ENCODE assay signal across 15 cellular contexts in genomic region chr10:94035982-94036663, GRCh38. TPM values are rescaled to one million over a fixed set of nuclear protein-coding genes. Genes with fewer than 3 reads are reported as not detected.
DNase-seq lines count a peak whose midpoint lies in the region; ATAC-seq, FAIRE-seq and TF ChIP-seq lines count a peak whose summit lies in the region.
"Had no signal": no experiment of that assay in that cellular context is flagged by ENCODE, and none has a peak within 500 bp of the region (broad histone marks: within the 10 kb centered on the region; RNA-seq: fewer than 3 reads in every experiment).

No MANE protein-coding gene starts in this region.

- no peak overlapping the region for H3K56ac ChIP-seq in IMR-90 (ENCODE audit: extremely low read depth, insufficient read depth, low read length)

- H2BK120ac ChIP-seq in IMR-90 (ENCODE audit: low read depth, low read length) = no peak overlapping the region

- H3K27ac ChIP-seq in A549 (peak overlapping the region; percentile 87 to 91), IMR-90 (ENCODE audit: insufficient read depth, low read length) (no peak overlapping the region), WERI-Rb-1 (no peak overlapping the region)
- H3K27ac ChIP-seq: C4-2B had no signal

- H2BK20ac ChIP-seq in IMR-90 (ENCODE audit: low read depth, low read length) = no peak overlapping the region

- H3K9ac ChIP-seq in IMR-90 (ENCODE audit: low read depth, low read length) = no peak overlapping the region

- BruUV-seq in IMR-90 (replicated peaks; lab: Mats Ljungman, UMichigan) = no TSS peak

- TF ChIP-seq POLR2A in A549 (IDR thresholded peaks at IDR 0.05; ENCODE audit: low read length) (no peak), IMR-90 (IDR thresholded peaks at IDR 0.05; ENCODE audit: low read depth, low read length) (no peak)

- no peaks in the 10 kb centered on the region for H3K27me3 Mint-ChIP-seq in nephron progenitor cell (ENCODE audit: low read depth, poor library complexity)

- H3K27ac Mint-ChIP-seq in nephron progenitor cell = peak overlapping the region; percentile 74

- H4K5ac ChIP-seq in IMR-90 (ENCODE audit: low read depth, low read length) = no peak overlapping the region

- in situ Hi-C loops in IMR-90 (cut with MboI; ENCODE audit: low sequenced_read_pairs) = no loop called here

- H2AFZ ChIP-seq in IMR-90 (replicated peaks; ENCODE audit: low read length, poor library complexity) = no peak overlapping the region

- H3K27me3 ChIP-seq in IMR-90 (ENCODE audit: control insufficient read depth, insufficient read depth, low read length) (no peaks in the 10 kb centered on the region), WERI-Rb-1 (ENCODE audit: insufficient read depth, low read depth, severe bottlenecking) (no peaks in the 10 kb centered on the region)

- no peak for ATAC-seq in A549
- peak; percentile 24; the same call in 1 of the 2 replicates for ATAC-seq in IMR-90 (ENCODE audit: low read depth)

- FAIRE-seq in A549 (lab: Jason Lieb, UNC) = peak; percentile 13
- FAIRE-seq: A204.1, GM19239 had no signal

- no peaks in the 10 kb centered on the region for H4K20me1 ChIP-seq in IMR-90 (ENCODE audit: insufficient read depth, low read length)

- H3K4me3 ChIP-seq in A549 (no peak overlapping the region), IMR-90 (ENCODE audit: insufficient read depth, low read depth, low read length) (no peak overlapping the region), WERI-Rb-1 (ENCODE audit: low read depth, low read length) (no peak overlapping the region)

- no peak overlapping the region for H3K18ac ChIP-seq in IMR-90 (ENCODE audit: low read depth, low read length)

- H3K4ac ChIP-seq in IMR-90 (ENCODE audit: low read depth, low read length) = no peak overlapping the region

- DNase-seq in A549 (ENCODE audit: low read depth in 1 of 2, low spot score in 1 of 2) (no peak), IMR-90 (no peak), NCI-H82 treated with DMSO at 0.1 percent for 48 hours (lab: John Stamatoyannopoulos, UW; ENCODE audit: unreplicated experiment) (peak; percentile 23), nephron progenitor cell (no peak), WERI-Rb-1 (no peak), nucleus accumbens (lab: John Stamatoyannopoulos, UW) (no peak), NCI-H774 (lab: John Stamatoyannopoulos, UW) (no peak)
- DNase-seq: NCI-H1105, NCI-H1930, NCI-H2171 treated with DMSO at 0.1 percent for 48 hours, NCI-H510A, SHP77 treated with DMSO at 0.1 percent for 48 hours had no signal

- H3K9me1 ChIP-seq in IMR-90 (ENCODE audit: insufficient read depth, low read length) = 0 out of 2 replicates have a peak, but pooled peaks cover 3% of the 10 kb centered on the region

- TF ChIP-seq CTCF in A549 (IDR thresholded peaks at IDR 0.05) (no peak), IMR-90 (conservative IDR thresholded peaks at IDR 0.05; ENCODE audit: low read depth, low read length) (no peak), nephron progenitor cell (IDR thresholded peaks at IDR 0.05) (no peak), WERI-Rb-1 (IDR thresholded peaks at IDR 0.05; ENCODE audit: low read depth, low read length) (no peak)

- H3K4me2 ChIP-seq in A549 (peak overlapping the region; percentile 68), IMR-90 (ENCODE audit: low read depth, low read length) (no peak overlapping the region)

- H3K14ac ChIP-seq in IMR-90 (replicated peaks; ENCODE audit: low read depth, low read length) = no peak overlapping the region

- no peak overlapping the region for H4K8ac ChIP-seq in IMR-90 (ENCODE audit: low read depth in 2 of 2, low read length in 2 of 2)

- no peak overlapping the region for H4K91ac ChIP-seq in IMR-90 (ENCODE audit: insufficient read depth, low read depth, low read length)

- no peaks in the 10 kb centered on the region for H3K79me1 ChIP-seq in IMR-90 (ENCODE audit: low read depth in 1 of 2, low read length in 2 of 2)

- H3K36me3 Mint-ChIP-seq in nephron progenitor cell (ENCODE audit: low read depth) = peaks cover 10% of the 10 kb centered on the region

- TF ChIP-seq RAD21 in A549 (conservative IDR thresholded peaks at IDR 0.05 in 1 of 2, IDR thresholded peaks at IDR 0.05 in 1 of 2) = no peak
- no peak for TF ChIP-seq RAD21 in IMR-90 (IDR thresholded peaks at IDR 0.05; ENCODE audit: low read length)

- no peak overlapping the region for H3K23ac ChIP-seq in IMR-90 (ENCODE audit: low read depth, low read length)

- H3K4me3 Mint-ChIP-seq in nephron progenitor cell = peak overlapping the region; percentile 45

- TF ChIP-seq EP300 in A549 (IDR thresholded peaks at IDR 0.05) = no peak

- H3K9me3 ChIP-seq in A549 (peaks cover 11% of the 10 kb centered on the region; the same call in 2 of the 3 replicates), IMR-90 (ENCODE audit: control insufficient read depth, insufficient read depth, low read length) (0 out of 2 replicates have a peak, but pooled peaks cover under 1% of the 10 kb centered on the region), WERI-Rb-1 (ENCODE audit: severe bottlenecking) (no peaks in the 10 kb centered on the region)

- no peak overlapping the region for H2BK5ac ChIP-seq in IMR-90 (ENCODE audit: low read depth, low read length, poor library complexity, severe bottlenecking)

- peaks cover 21% of the 10 kb centered on the region for H3K9me3 Mint-ChIP-seq in nephron progenitor cell

- CTCF ChIA-PET in A549 (lab: Yijun Ruan, JAX) = interaction anchor here (1.0 to 1.8 kb wide), 2 partner anchors 10 to 119 kb away, joined by 3 to 4 read pairs; no protein-coding TSS in a partner anchor
- CTCF ChIA-PET in IMR-90 (lab: Yijun Ruan, JAX) = no interaction called here

- intact Hi-C loops in IMR-90 (cut with micrococcal nuclease) = no loop called here

- POLR2A ChIA-PET in A549 (lab: Yijun Ruan, JAX) (no interaction called here), IMR-90 (lab: Charles Lee; ENCODE audit: unreplicated experiment) (no interaction called here)

- no peaks in the 10 kb centered on the region for H3K36me3 ChIP-seq in IMR-90 (ENCODE audit: control insufficient read depth, insufficient read depth, low read length)
- no peaks in the 10 kb centered on the region; the same call in 1 of the 2 replicates for H3K36me3 ChIP-seq in WERI-Rb-1

- no peak overlapping the region for H2BK15ac ChIP-seq in IMR-90 (ENCODE audit: low read depth, low read length)

- H2AK9ac ChIP-seq in IMR-90 (replicated peaks; ENCODE audit: low read depth, low read length, poor library complexity) = no peak overlapping the region

- dilution Hi-C loops in IMR-90 (cut with HindIII; ENCODE audit: low sequenced_read_pairs, unreplicated experiment) = no loop called here

- H3K4me1 Mint-ChIP-seq in nephron progenitor cell = peaks cover 50% of the 10 kb centered on the region

- H3K4me1 ChIP-seq in A549 (peaks cover 66% of the 10 kb centered on the region), IMR-90 (ENCODE audit: control insufficient read depth, insufficient read depth, low read length) (peaks cover under 1% of the 10 kb centered on the region; the same call in 1 of the 2 replicates)

- 73% methylated on average over 3 of the region's 3 CpGs for WGBS in A549 (ENCODE audit: missing lambda C conversion rate)
- no CpG with 5 or more reads among the region's 3 CpGs for WGBS in IMR-90 (ENCODE audit: extremely low coverage in 2 of 2, insufficient read length in 1 of 2), 2 experiments

- H2AK5ac ChIP-seq in IMR-90 (ENCODE audit: low read depth, low read length) = no peak overlapping the region

TF ChIP-seq in A549, 52 proteins besides CTCF, POLR2A, EP300 and RAD21 (continues in another document):
- TF ChIP-seq KDM1A (IDR thresholded peaks at IDR 0.05; ENCODE audit: low read depth) (no peak), FOSL2 (IDR thresholded peaks at IDR 0.05) (no peak), FOSL2 (CRISPR knock-in tag; IDR thresholded peaks at IDR 0.05) (no peak), PBX3 (IDR thresholded peaks at IDR 0.05) (no peak), JUNB (IDR thresholded peaks at IDR 0.05) (no peak)

TF ChIP-seq in IMR-90, 13 proteins besides CTCF, POLR2A, EP300 and RAD21:
- TF ChIP-seq NFE2L2 (IDR thresholded peaks at IDR 0.05; ENCODE audit: low read depth, low read length) (no peak), MAFK (IDR thresholded peaks at IDR 0.05; ENCODE audit: low read depth, low read length) (no peak), RCOR1 (IDR thresholded peaks at IDR 0.05; ENCODE audit: insufficient replicate concordance, low read length) (no peak)
- TF ChIP-seq, protein P1, sequence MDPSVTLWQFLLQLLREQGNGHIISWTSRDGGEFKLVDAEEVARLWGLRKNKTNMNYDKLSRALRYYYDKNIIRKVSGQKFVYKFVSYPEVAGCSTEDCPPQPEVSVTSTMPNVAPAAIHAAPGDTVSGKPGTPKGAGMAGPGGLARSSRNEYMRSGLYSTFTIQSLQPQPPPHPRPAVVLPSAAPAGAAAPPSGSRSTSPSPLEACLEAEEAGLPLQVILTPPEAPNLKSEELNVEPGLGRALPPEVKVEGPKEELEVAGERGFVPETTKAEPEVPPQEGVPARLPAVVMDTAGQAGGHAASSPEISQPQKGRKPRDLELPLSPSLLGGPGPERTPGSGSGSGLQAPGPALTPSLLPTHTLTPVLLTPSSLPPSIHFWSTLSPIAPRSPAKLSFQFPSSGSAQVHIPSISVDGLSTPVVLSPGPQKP (IDR thresholded peaks at IDR 0.05; ENCODE audit: borderline replicate concordance, low read depth, low read length) = no peak

RNA-seq across cellular contexts. Expression of gene PLCE1, which starts 42.4 kb away (rescaled TPM):
- polyA plus RNA-seq in A549 (2011; rRNA removed) (18.2 and 20.7 TPM in 2 replicates), A549 (2017; fragmentation: RNase III; extraction: RNeasy Plus Mini Kit Qiagen cat#74134 plus additional on column Dnase treatment) (10.7 to 12.8 TPM (median 10.9 TPM) in 3 replicates), IMR-90 (2012; rRNA removed) (2.2 TPM in 2 replicates)
- 4.4 and 5.1 TPM in 2 replicates for polyA plus RNA-seq in A549 (2012; cell fraction: cytosol; rRNA removed)
- polyA plus RNA-seq in A549 (2012; cell fraction: nucleus; rRNA removed) = 4.2 and 7.4 TPM in 2 replicates
- polyA minus RNA-seq in A549 (2011; rRNA and poly(A)+ RNA removed) = 44.9 TPM in 2 replicates
- 3.9 and 4.5 TPM in 2 replicates for total RNA-seq in IMR-90 (2012; rRNA removed)
- 0.76 and 0.87 TPM in 2 replicates for polyA plus RNA-seq in IMR-90 (2012; cell fraction: cytosol; rRNA removed)
- polyA plus RNA-seq in IMR-90 (2012; cell fraction: nucleus; rRNA removed; ENCODE audit: low replicate concordance) = 0.97 and 3.2 TPM in 2 replicates

Comparison
In these comparisons a context has a peak if more than half of its experiments do, and no peak if none do; other contexts are left out.
1. H3K27ac ChIP-seq: peak in A549 (2 of 2); none in IMR-90 (single experiment) and WERI-Rb-1 (single experiment).